13 cellular contexts compared by ENCODE assay signal in genomic region chr16:81866820-81867440, GRCh38.
DNase-seq lines count a peak whose midpoint lies in the region; ATAC-seq, FAIRE-seq and TF ChIP-seq lines count a peak whose summit lies in the region.
"Had no signal": no experiment of that assay in that cellular context is flagged by ENCODE, and none has a peak within 500 bp of the region (broad histone marks: within the 10 kb centered on the region; RNA-seq: fewer than 3 reads in every experiment).

No MANE protein-coding gene starts in this region.

- H3K4me3 ChIP-seq in kidney (ENCODE audit: low read length in 2 of 2) (no peak overlapping the region), sigmoid colon (no peak overlapping the region), small intestine (ENCODE audit: low read depth in 1 of 2, low read length in 2 of 2) (no peak overlapping the region)

- POLR2A ChIA-PET in WTC11 (lab: Charles Lee): no interaction called here

- no peak overlapping the region for H3K4me3 Mint-ChIP-seq in WTC11

- peak overlapping the region; percentile 14 for H3K27ac ChIP-seq in adipose tissue (ENCODE audit: low read depth, low read length)
- peak overlapping the region; percentile 77 to 91 for H3K27ac ChIP-seq in kidney (ENCODE audit: low read depth in 2 of 2, low read length in 2 of 2)
- peak overlapping the region; percentile 31 to 67 (median 43) for H3K27ac ChIP-seq in sigmoid colon
- H3K27ac ChIP-seq in small intestine (ENCODE audit: low read depth in 1 of 2, low read length in 1 of 2): peak overlapping the region in 1 of 2 donors; percentile 57
- H3K27ac ChIP-seq: C4-2B had no signal

- TF ChIP-seq POLR2A in sigmoid colon (IDR thresholded peaks at IDR 0.05): no peak

- no peaks in the 10 kb centered on the region for H3K36me3 ChIP-seq in kidney (ENCODE audit: control insufficient read depth in 1 of 2, insufficient read depth in 2 of 2, low read length in 2 of 2)
- H3K36me3 ChIP-seq in sigmoid colon: no peaks in the 10 kb centered on the region
- H3K36me3 ChIP-seq in small intestine (ENCODE audit: control insufficient read depth in 2 of 2, insufficient read depth in 2 of 2, low read length in 2 of 2): no peaks in the 10 kb centered on the region

- peak; percentile 29 for DNase-seq in GM10266 (ENCODE audit: extremely low spot score)
- DNase-seq in kidney: peak; percentile 84
- no peak for DNase-seq in sigmoid colon
- no peak for DNase-seq in small intestine
- no peak for DNase-seq in WTC11 (ENCODE audit: low spot score)
- DNase-seq: activated CD4-positive, alpha-beta T cell treated with anti-CD3 and anti-CD28 coated beads, Interleukin-2, amount 50 U/mL, for 1 hour; kidney glomerular epithelial cell; NCI-H1694 had no signal

- H3K4me1 ChIP-seq in kidney (ENCODE audit: control insufficient read depth in 1 of 2, insufficient read depth in 1 of 2, low read depth in 1 of 2, low read length in 2 of 2) (peaks cover 0 to 16% of the 10 kb centered on the region in 2 donors), sigmoid colon (no peaks in the 10 kb centered on the region), small intestine (ENCODE audit: control insufficient read depth in 2 of 2, insufficient read depth in 1 of 2, low read depth in 1 of 2, low read length in 1 of 2) (no peaks in the 10 kb centered on the region)

- TF ChIP-seq CTCF in GM10266 (IDR thresholded peaks at IDR 0.05; ENCODE audit: control insufficient read depth, insufficient read depth, low read depth, missing control alignments): no peak
- no peak for TF ChIP-seq CTCF in kidney (IDR thresholded peaks at IDR 0.05; ENCODE audit: borderline replicate concordance, extremely low read depth, insufficient read depth)
- no peak for TF ChIP-seq CTCF in sigmoid colon (IDR thresholded peaks at IDR 0.05)
- TF ChIP-seq CTCF in WTC11 (IDR thresholded peaks at IDR 0.05): no peak

- H3K27me3 ChIP-seq in sigmoid colon (peaks cover 0 to 23% (median 0%) of the 10 kb centered on the region in 3 donors), small intestine (ENCODE audit: control insufficient read depth in 2 of 2, insufficient read depth in 2 of 2, low read length in 2 of 2) (no peaks in the 10 kb centered on the region)

- peaks cover 24% of the 10 kb centered on the region for H3K4me1 Mint-ChIP-seq in WTC11

- H3K36me3 Mint-ChIP-seq in WTC11: no peaks in the 10 kb centered on the region

- peaks cover 7% of the 10 kb centered on the region for H3K27me3 Mint-ChIP-seq in WTC11 (ENCODE audit: low read depth)

- WGBS in adipose tissue, 3 donors: 37 to 63% (median 54%) methylated on average over 10 of the region's 10 CpGs
- 56% methylated on average over 10 of the region's 10 CpGs for WGBS in sigmoid colon, 2 donors
- 63 to 74% (median 69%) methylated on average over 9 to 10 of the region's 10 CpGs for WGBS in small intestine, 3 donors

- no peaks in the 10 kb centered on the region for H3K9me3 Mint-ChIP-seq in WTC11

- no peak for FAIRE-seq in kidney (lab: Jason Lieb, UNC)
- FAIRE-seq in small intestine (lab: Jason Lieb, UNC): no peak

- no peak overlapping the region for H3K9ac ChIP-seq in kidney (ENCODE audit: low read length in 2 of 2)

- H3K9me3 ChIP-seq in kidney (ENCODE audit: control insufficient read depth in 1 of 2, low read length in 2 of 2) (no peaks in the 10 kb centered on the region), sigmoid colon (no peaks in the 10 kb centered on the region), small intestine (ENCODE audit: control insufficient read depth, low read depth) (no peaks in the 10 kb centered on the region)

- H3K27ac Mint-ChIP-seq in WTC11: no peak overlapping the region

- intact Hi-C loops in kidney (cut with DNase I): no loop called here
- intact Hi-C loops in sigmoid colon (cut with DNase I): no loop called here

- TF ChIP-seq EP300 in sigmoid colon (IDR thresholded peaks at IDR 0.05): no peak

- no peak for ATAC-seq in GM21528 (IDR thresholded peaks at IDR 0.05; ENCODE audit: low FRiP score, unreplicated experiment)
- ATAC-seq in WTC11: no peak
- no peak for ATAC-seq in GM21381 (IDR thresholded peaks at IDR 0.05; ENCODE audit: unreplicated experiment)
- ATAC-seq: HCT116 had no signal

- CTCF ChIA-PET in WTC11 (lab: Charles Lee): interaction anchor here (1.0 kb wide), 1 partner anchor 13 kb away, joined by 3 read pairs; no protein-coding TSS in a partner anchor

TF ChIP-seq in WTC11, 78 proteins besides CTCF, POLR2A, EP300 and RAD21:
- TF ChIP-seq ZNF423 (CRISPR knock-in tag; IDR thresholded peaks at IDR 0.05) (no peak), FOXK1 (CRISPR knock-in tag; IDR thresholded peaks at IDR 0.05) (no peak), TCF7 (CRISPR knock-in tag; IDR thresholded peaks at IDR 0.05; ENCODE audit: low read depth) (no peak), NFYB (CRISPR knock-in tag; conservative IDR thresholded peaks at IDR 0.05; ENCODE audit: low read depth) (no peak), ZNF263 (CRISPR knock-in tag; IDR thresholded peaks at IDR 0.05; ENCODE audit: low read depth) (no peak), ARID4B (CRISPR knock-in tag; IDR thresholded peaks at IDR 0.05; ENCODE audit: borderline replicate concordance) (no peak), ZNF121 (CRISPR knock-in tag; IDR thresholded peaks at IDR 0.05) (no peak), TEAD4 (CRISPR knock-in tag; IDR thresholded peaks at IDR 0.05) (no peak)
- TF ChIP-seq, protein P1, sequence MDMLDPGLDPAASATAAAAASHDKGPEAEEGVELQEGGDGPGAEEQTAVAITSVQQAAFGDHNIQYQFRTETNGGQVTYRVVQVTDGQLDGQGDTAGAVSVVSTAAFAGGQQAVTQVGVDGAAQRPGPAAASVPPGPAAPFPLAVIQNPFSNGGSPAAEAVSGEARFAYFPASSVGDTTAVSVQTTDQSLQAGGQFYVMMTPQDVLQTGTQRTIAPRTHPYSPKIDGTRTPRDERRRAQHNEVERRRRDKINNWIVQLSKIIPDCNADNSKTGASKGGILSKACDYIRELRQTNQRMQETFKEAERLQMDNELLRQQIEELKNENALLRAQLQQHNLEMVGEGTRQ (CRISPR knock-in tag; IDR thresholded peaks at IDR 0.05): no peak
- TF ChIP-seq, protein P2, sequence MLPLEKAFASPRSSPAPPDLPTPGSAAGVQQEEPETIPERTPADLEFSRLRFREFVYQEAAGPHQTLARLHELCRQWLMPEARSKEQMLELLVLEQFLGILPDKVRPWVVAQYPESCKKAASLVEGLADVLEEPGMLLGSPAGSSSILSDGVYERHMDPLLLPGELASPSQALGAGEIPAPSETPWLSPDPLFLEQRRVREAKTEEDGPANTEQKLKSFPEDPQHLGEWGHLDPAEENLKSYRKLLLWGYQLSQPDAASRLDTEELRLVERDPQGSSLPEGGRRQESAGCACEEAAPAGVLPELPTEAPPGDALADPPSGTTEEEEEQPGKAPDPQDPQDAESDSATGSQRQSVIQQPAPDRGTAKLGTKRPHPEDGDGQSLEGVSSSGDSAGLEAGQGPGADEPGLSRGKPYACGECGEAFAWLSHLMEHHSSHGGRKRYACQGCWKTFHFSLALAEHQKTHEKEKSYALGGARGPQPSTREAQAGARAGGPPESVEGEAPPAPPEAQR (CRISPR knock-in tag; IDR thresholded peaks at IDR 0.05): no peak
TF ChIP-seq in WTC11: peak in this region for 0.

Comparison
In these comparisons a context has a peak if more than half of its experiments do, and no peak if none do; other contexts are left out.
1. DNase-seq: peak in GM10266 (single experiment) and kidney (single experiment); none in sigmoid colon (single experiment), small intestine (single experiment) and WTC11 (single experiment).